ENCODE assay signal across 17 cellular contexts in genomic region chr18:40877096-40877495, GRCh38.
A peak's percentile ranks its signal among the peaks of the same experiment; 100 is the strongest.
DNase-seq lines count a peak whose midpoint lies in the region; ATAC-seq, FAIRE-seq and TF ChIP-seq lines count a peak whose summit lies in the region.
"Had no signal": no experiment of that assay in that cellular context is flagged by ENCODE, and none has a peak within 500 bp of the region (broad histone marks: within the 10 kb centered on the region; RNA-seq: fewer than 3 reads in every experiment).

No MANE protein-coding gene starts in this region.

- no peak overlapping the region for H3K4me3 Mint-ChIP-seq in osteocyte (ENCODE audit: unreplicated experiment)
- no peak overlapping the region for H3K4me3 Mint-ChIP-seq in activated CD8-positive, alpha-beta memory T cell treated with anti-CD3 and anti-CD28 coated beads, Interleukin-2, amount 10 ng/mL, durations not matched to agents 7 days and 5 days
- H3K4me3 Mint-ChIP-seq: natural killer cell had no signal

- no peaks in the 10 kb centered on the region for H3K27me3 Mint-ChIP-seq in osteocyte (ENCODE audit: unreplicated experiment)
- H3K27me3 Mint-ChIP-seq in activated CD8-positive, alpha-beta memory T cell treated with anti-CD3 and anti-CD28 coated beads, Interleukin-2, amount 10 ng/mL, durations not matched to agents 7 days and 5 days = no peaks in the 10 kb centered on the region

- peak; percentile 49 for DNase-seq in GM04504 (ENCODE audit: low read depth)
- peak; percentile 40 for DNase-seq in SK-N-MC (ENCODE audit: low read depth, low spot score)
- DNase-seq in fibroblast of gingiva (ENCODE audit: low read depth) = peak; percentile 4
- DNase-seq in osteocyte (ENCODE audit: extremely low spot score, unreplicated experiment) = no peak
- no peak for DNase-seq in activated CD8-positive, alpha-beta memory T cell treated with anti-CD3 and anti-CD28 coated beads, Interleukin-2, amount 10 ng/mL, durations not matched to agents 7 days and 5 days
- no peak for DNase-seq in hippocampal formation (lab: John Stamatoyannopoulos, UW)
- DNase-seq in NCI-H82 (lab: John Stamatoyannopoulos, UW) = no peak
- DNase-seq in frontal cortex (ENCODE audit: low spot score in 2 of 2) = no peak
- DNase-seq: activated effector memory CD4-positive, alpha-beta T cell treated with anti-CD3 and anti-CD28 coated beads, Interleukin-2, amount 50 U/mL, for 16 hours; cerebellar nuclear complex; lower lobe of right lung; natural killer cell; NK-92 treated with Interleukin-12 subunit alpha and Interleukin-12 subunit beta, amount 100 ng/mL, for 24 hours; stimulated activated CD4-positive, alpha-beta T cell treated with anti-CD3 and anti-CD28 coated beads, Interleukin-1b, Interleukin-23, amount 100 ng/mL, for 48 hours; testis had no signal

- peaks cover 42% of the 10 kb centered on the region for H3K4me1 Mint-ChIP-seq in osteocyte (ENCODE audit: unreplicated experiment)
- no peaks in the 10 kb centered on the region for H3K4me1 Mint-ChIP-seq in activated CD8-positive, alpha-beta memory T cell treated with anti-CD3 and anti-CD28 coated beads, Interleukin-2, amount 10 ng/mL, durations not matched to agents 7 days and 5 days
- H3K4me1 Mint-ChIP-seq: natural killer cell had no signal

- no peak overlapping the region for H3K4me3 ChIP-seq in SK-N-MC
- H3K4me3 ChIP-seq: lower lobe of right lung, testis had no signal

- H3K27ac Mint-ChIP-seq in osteocyte (ENCODE audit: unreplicated experiment) = peak overlapping the region; percentile 89
- no peak overlapping the region for H3K27ac Mint-ChIP-seq in activated CD8-positive, alpha-beta memory T cell treated with anti-CD3 and anti-CD28 coated beads, Interleukin-2, amount 10 ng/mL, durations not matched to agents 7 days and 5 days
- H3K27ac Mint-ChIP-seq: natural killer cell had no signal

- CTCF ChIA-PET in activated CD8-positive, alpha-beta memory T cell treated with anti-CD3 and anti-CD28 coated beads, Interleukin-2, amount 10 ng/mL, durations not matched to agents 7 days and 5 days (lab: Charles Lee) = no interaction called here

- no peak overlapping the region for H3K27ac ChIP-seq in SK-N-MC
- H3K27ac ChIP-seq: C4-2B, lower lobe of right lung, testis had no signal

- TF ChIP-seq CTCF in osteocyte (IDR thresholded peaks at IDR 0.05) = no peak

- H3K9me3 Mint-ChIP-seq in osteocyte (ENCODE audit: unreplicated experiment) = peaks cover 6% of the 10 kb centered on the region
- peaks cover 15% of the 10 kb centered on the region for H3K9me3 Mint-ChIP-seq in activated CD8-positive, alpha-beta memory T cell treated with anti-CD3 and anti-CD28 coated beads, Interleukin-2, amount 10 ng/mL, durations not matched to agents 7 days and 5 days (ENCODE audit: low read depth)

- ATAC-seq in activated CD8-positive, alpha-beta memory T cell treated with anti-CD3 and anti-CD28 coated beads, Interleukin-2, amount 10 ng/mL, durations not matched to agents 7 days and 5 days = no peak
- ATAC-seq: lower lobe of right lung, natural killer cell had no signal

- no peak for FAIRE-seq in frontal cortex (lab: Jason Lieb, UNC)
- FAIRE-seq: GM12892 had no signal

- H3K9me3 ChIP-seq in SK-N-MC (ENCODE audit: low read depth, low read length) = no peaks in the 10 kb centered on the region
- H3K9me3 ChIP-seq: lower lobe of right lung, testis had no signal

- no peak overlapping the region for H3K9ac ChIP-seq in SK-N-MC (ENCODE audit: insufficient read length)

- H3K36me3 Mint-ChIP-seq in osteocyte (ENCODE audit: unreplicated experiment) = no peaks in the 10 kb centered on the region
- no peaks in the 10 kb centered on the region for H3K36me3 Mint-ChIP-seq in activated CD8-positive, alpha-beta memory T cell treated with anti-CD3 and anti-CD28 coated beads, Interleukin-2, amount 10 ng/mL, durations not matched to agents 7 days and 5 days
- H3K36me3 Mint-ChIP-seq: natural killer cell had no signal

- H3K36me3 ChIP-seq in SK-N-MC (ENCODE audit: insufficient read depth, low read length) = no peaks in the 10 kb centered on the region
- H3K36me3 ChIP-seq: lower lobe of right lung had no signal

Comparison
In these comparisons a context has a peak if more than half of its experiments do, and no peak if none do; other contexts are left out.
1. DNase-seq: peak in GM04504 (single experiment), SK-N-MC (single experiment) and fibroblast of gingiva (single experiment); none in osteocyte (single experiment), activated CD8-positive, alpha-beta memory T cell treated with anti-CD3 and anti-CD28 coated beads, Interleukin-2, amount 10 ng/mL, durations not matched to agents 7 days and 5 days (single experiment), hippocampal formation (0 of 2), NCI-H82 (single experiment) and frontal cortex (0 of 2).